ENCODE assay signal across 13 cellular contexts in genomic region chr2:28666496-28667184, GRCh38.
"Had no signal": no experiment of that assay in that cellular context is flagged by ENCODE, and none has a peak within 500 bp of the region (broad histone marks: within the 10 kb centered on the region; RNA-seq: fewer than 3 reads in every experiment).

No MANE protein-coding gene starts in this region.

- H2AFZ ChIP-seq: parathyroid adenoma had no signal

- H3K27ac ChIP-seq: colonic mucosa, parathyroid adenoma had no signal

- DNase-seq: activated CD4-positive, alpha-beta memory T cell treated with anti-CD3 and anti-CD28 coated beads, Interleukin-2, amount 10 ng/mL, durations not matched to agents 7 days and 5 days; activated CD4-positive, alpha-beta T cell treated with anti-CD3 and anti-CD28 coated beads for 1 hour; activated gamma-delta T cell treated with Interleukin-2 at 50 U/mL for 16 hours; activated naive CD8-positive, alpha-beta T cell treated with anti-CD3 and anti-CD28 coated beads, Interleukin-2, amount 10 ng/mL, durations not matched to agents 7 days and 5 days; activated T-cell treated with anti-CD3 and anti-CD28 coated beads, Interleukin-2, amount 50 U/mL, for 48 hours; colonic mucosa; effector CD8-positive, alpha-beta T cell; islet precursor cell; left ventricle myocardium inferior; small intestine; T-helper 9 cell; upper lobe of left lung had no signal

- H3K9ac ChIP-seq: parathyroid adenoma had no signal

- H3K4me3 ChIP-seq: colonic mucosa, left ventricle myocardium inferior, upper lobe of left lung had no signal

- FAIRE-seq: small intestine had no signal

- H3K9me3 ChIP-seq: colonic mucosa, left ventricle myocardium inferior, upper lobe of left lung had no signal

- H3K36me3 ChIP-seq: colonic mucosa, left ventricle myocardium inferior, upper lobe of left lung had no signal

- H3K79me2 ChIP-seq: parathyroid adenoma had no signal

- H3K27me3 ChIP-seq: colonic mucosa, upper lobe of left lung had no signal
